ENCODE assay signal across 17 cellular contexts in the genomic region with DNA sequence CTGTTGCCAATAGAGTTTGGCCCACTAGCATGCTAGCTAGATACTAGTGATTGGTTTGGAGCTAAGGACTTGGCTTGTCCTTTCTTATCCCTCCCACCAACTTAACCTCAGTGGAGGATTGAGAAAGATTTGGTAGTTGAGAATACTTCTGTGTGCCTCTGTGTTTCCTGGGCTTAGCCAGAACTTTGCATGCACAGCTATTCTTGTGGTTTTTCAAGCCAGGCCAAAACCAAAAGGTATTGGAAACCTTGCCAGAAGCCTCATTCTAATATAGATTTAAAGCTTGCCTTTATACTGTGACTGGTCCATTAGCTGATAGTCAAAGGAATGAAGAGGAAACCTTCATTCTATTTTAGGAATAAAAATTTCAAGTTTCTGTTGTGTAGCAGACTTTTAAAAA.
DNase-seq lines count a peak whose midpoint lies in the region; ATAC-seq and TF ChIP-seq lines count a peak whose summit lies in the region.
"Had no signal": no experiment of that assay in that cellular context is flagged by ENCODE, and none has a peak within 500 bp of the region (broad histone marks: within the 10 kb centered on the region; RNA-seq: fewer than 3 reads in every experiment).

No MANE protein-coding gene starts in this region.

- H3K9ac ChIP-seq in mammary epithelial cell (ENCODE audit: insufficient read depth, low read length), result no peak overlapping the region

- H3K4me1 ChIP-seq in mammary epithelial cell (ENCODE audit: insufficient read depth, low read length) (peaks cover 4% of the 10 kb centered on the region), tibial nerve (peaks cover 0 to 22% (median 0%) of the 10 kb centered on the region in 4 donors)

- no peak overlapping the region for H3K4me2 ChIP-seq in mammary epithelial cell (ENCODE audit: insufficient read depth, low read depth, low read length)

- no peaks in the 10 kb centered on the region for H4K20me1 ChIP-seq in mammary epithelial cell (ENCODE audit: insufficient read depth, low read length)

- H3K36me3 Mint-ChIP-seq in activated naive CD8-positive, alpha-beta T cell treated with anti-CD3 and anti-CD28 coated beads for 36 hours, result peaks cover 34% of the 10 kb centered on the region

- peaks cover 4% of the 10 kb centered on the region for H3K4me1 Mint-ChIP-seq in activated naive CD8-positive, alpha-beta T cell treated with anti-CD3 and anti-CD28 coated beads for 36 hours
- H3K4me1 Mint-ChIP-seq: activated B cell treated with CpG ODN at 0.5 μM for 24 hours; activated naive CD4-positive, alpha-beta T cell treated with anti-CD3 and anti-CD28 coated beads, Interleukin-2, amount 50 U/mL, for 24 hours had no signal

- no peak overlapping the region for H3K27ac ChIP-seq in mammary epithelial cell (ENCODE audit: insufficient read depth, low read depth, low read length)
- no peak overlapping the region for H3K27ac ChIP-seq in tibial nerve

- H3K36me3 ChIP-seq in mammary epithelial cell (ENCODE audit: insufficient read depth, low read length) (no peaks in the 10 kb centered on the region), tibial nerve (no peaks in the 10 kb centered on the region)

- peaks cover 5% of the 10 kb centered on the region for H3K9me3 Mint-ChIP-seq in activated naive CD8-positive, alpha-beta T cell treated with anti-CD3 and anti-CD28 coated beads for 36 hours
- H3K9me3 Mint-ChIP-seq: activated B cell treated with CpG ODN at 0.5 μM for 24 hours had no signal

- ATAC-seq in HG02981 (IDR thresholded peaks at IDR 0.05; ENCODE audit: unreplicated experiment), result no peak
- ATAC-seq: left lobe of liver had no signal

- no peak overlapping the region for H2AFZ ChIP-seq in mammary epithelial cell (ENCODE audit: low read depth, low read length)

- dilution Hi-C loops in mammary epithelial cell (cut with HindIII; ENCODE audit: low sequenced_read_pairs), result no loop called here

- H3K27ac Mint-ChIP-seq in activated naive CD8-positive, alpha-beta T cell treated with anti-CD3 and anti-CD28 coated beads for 36 hours, result no peak overlapping the region
- H3K27ac Mint-ChIP-seq: activated B cell treated with CpG ODN at 0.5 μM for 24 hours; activated naive CD4-positive, alpha-beta T cell treated with anti-CD3 and anti-CD28 coated beads, Interleukin-2, amount 50 U/mL, for 24 hours; CD4-positive, CD25-positive, alpha-beta regulatory T cell had no signal

- in situ Hi-C loops in mammary epithelial cell (cut with MboI; ENCODE audit: low sequenced_read_pairs in 2 of 2), result no loop called here

- intact Hi-C loops in mammary epithelial cell (cut with micrococcal nuclease), result no loop called here

- no peaks in the 10 kb centered on the region for H3K27me3 ChIP-seq in mammary epithelial cell (ENCODE audit: insufficient read depth, low read length)
- no peaks in the 10 kb centered on the region for H3K27me3 ChIP-seq in tibial nerve

- H3K79me2 ChIP-seq in mammary epithelial cell (ENCODE audit: insufficient read depth, low read length), result no peaks in the 10 kb centered on the region

- H3K4me3 ChIP-seq in mammary epithelial cell (replicated peaks in 1 of 3; ENCODE audit: insufficient read depth in 1 of 3, low read depth in 2 of 3, low read length in 3 of 3) (no peak overlapping the region), tibial nerve (no peak overlapping the region)

- TF ChIP-seq CTCF in mammary epithelial cell (conservative IDR thresholded peaks at IDR 0.05 in 1 of 2, IDR thresholded peaks at IDR 0.05 in 1 of 2; ENCODE audit: extremely low read depth in 1 of 2, insufficient read depth in 1 of 2, low read depth in 1 of 2, low read length in 2 of 2), result no peak
- TF ChIP-seq CTCF in tibial nerve (IDR thresholded peaks at IDR 0.05), result no peak

- BruUV-seq in mammary epithelial cell (replicated peaks; lab: Mats Ljungman, UMichigan), result no TSS peak

- H3K4me3 Mint-ChIP-seq in activated naive CD8-positive, alpha-beta T cell treated with anti-CD3 and anti-CD28 coated beads for 36 hours, result no peak overlapping the region
- H3K4me3 Mint-ChIP-seq: activated B cell treated with CpG ODN at 0.5 μM for 24 hours; activated naive CD4-positive, alpha-beta T cell treated with anti-CD3 and anti-CD28 coated beads, Interleukin-2, amount 50 U/mL, for 24 hours; CD4-positive, CD25-positive, alpha-beta regulatory T cell had no signal

- no peak for TF ChIP-seq POLR2A in tibial nerve (IDR thresholded peaks at IDR 0.05)

- CTCF ChIA-PET in mammary epithelial cell (lab: Charles Lee; ENCODE audit: low non-redundant PET), result no interaction called here

- no peak for TF ChIP-seq EP300 in tibial nerve (IDR thresholded peaks at IDR 0.05)

- H3K27me3 Mint-ChIP-seq in activated naive CD8-positive, alpha-beta T cell treated with anti-CD3 and anti-CD28 coated beads for 36 hours, result no peaks in the 10 kb centered on the region
- H3K27me3 Mint-ChIP-seq: activated B cell treated with CpG ODN at 0.5 μM for 24 hours; activated naive CD4-positive, alpha-beta T cell treated with anti-CD3 and anti-CD28 coated beads, Interleukin-2, amount 50 U/mL, for 24 hours; CD4-positive, CD25-positive, alpha-beta regulatory T cell had no signal

- no peaks in the 10 kb centered on the region for H3K9me3 ChIP-seq in mammary epithelial cell (replicated peaks; ENCODE audit: insufficient read depth, low read length)
- peaks cover 0 to under 1% (median 0%) of the 10 kb centered on the region in 4 donors for H3K9me3 ChIP-seq in tibial nerve

- DNase-seq in GM04503 (ENCODE audit: low read depth) (peak; percentile 84), M059J (ENCODE audit: low read depth) (peak; percentile 73), mammary epithelial cell (peak; percentile 46), renal cortical epithelial cell (ENCODE audit: low read depth) (peak; percentile 52), tibial nerve (ENCODE audit: low spot score in 2 of 2) (no peak), NCI-H526 (lab: John Stamatoyannopoulos, UW) (no peak)
- DNase-seq in activated naive CD8-positive, alpha-beta T cell treated with anti-CD3 and anti-CD28 coated beads for 36 hours, result no peak
- DNase-seq: activated B cell treated with CpG ODN at 0.5 μM for 24 hours; activated CD8-positive, alpha-beta memory T cell treated with anti-CD3 and anti-CD28 coated beads, Interleukin-2, amount 50 U/mL, for 48 hours; CD4-positive, CD25-positive, alpha-beta regulatory T cell; DMS79 treated with DMSO at 0.1 percent for 48 hours; NCI-H1436 treated with DMSO at 0.1 percent for 48 hours; NCI-H446; SW 1271 had no signal

Comparison
In these comparisons a context has a peak if more than half of its experiments do, and no peak if none do; other contexts are left out.
1. DNase-seq: peak in GM04503 (single experiment), M059J (single experiment), mammary epithelial cell (single experiment) and renal cortical epithelial cell (single experiment); none in activated naive CD8-positive, alpha-beta T cell treated with anti-CD3 and anti-CD28 coated beads for 36 hours (single experiment), tibial nerve (0 of 2) and NCI-H526 (0 of 2).